In the genomic region with DNA sequence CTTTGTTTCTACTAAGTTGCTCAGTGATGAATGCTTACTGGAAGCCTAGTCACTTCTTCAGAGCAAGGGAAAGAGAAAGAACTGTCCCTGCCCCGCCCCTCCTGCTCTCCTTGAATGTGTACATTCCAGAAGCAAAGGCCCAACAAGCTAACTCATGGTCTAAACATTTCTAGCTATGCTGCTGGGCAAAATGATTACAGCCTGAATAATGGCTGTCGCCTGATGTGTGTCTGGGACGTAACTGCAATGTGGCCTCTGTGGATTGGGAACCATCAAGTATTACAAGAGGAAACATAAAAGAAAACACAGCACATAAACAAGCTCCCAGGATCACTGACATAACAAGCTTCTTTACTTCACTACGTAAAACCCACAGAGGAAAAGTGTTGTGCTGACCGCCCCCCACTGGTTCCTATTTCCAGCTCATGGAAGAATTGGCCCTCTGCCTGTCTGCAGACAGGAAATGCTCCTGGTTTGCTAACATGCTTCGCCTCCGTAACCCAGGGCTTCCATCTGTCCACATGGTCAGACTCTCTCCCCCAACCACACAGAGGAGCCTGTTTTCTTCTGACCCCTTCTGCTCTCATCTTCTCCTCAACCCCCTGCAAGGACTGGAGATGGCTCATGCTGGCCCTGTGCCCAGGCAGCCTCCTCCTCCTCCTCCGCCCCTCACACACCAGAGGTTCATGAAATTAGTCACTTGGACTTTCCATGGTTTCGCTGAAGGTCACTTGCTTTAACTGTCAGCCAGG, we compare ENCODE assay signal across 8 cellular contexts.
A peak's percentile ranks its signal among the peaks of the same experiment; 100 is the strongest.
DNase-seq lines count a peak whose midpoint lies in the region; ATAC-seq and TF ChIP-seq lines count a peak whose summit lies in the region.

No MANE protein-coding gene starts in this region.

- H3K9me3 ChIP-seq in esophagus (ENCODE audit: control insufficient read depth in 2 of 2, insufficient read depth in 1 of 2, low read depth in 1 of 2, low read length in 1 of 2) = no peaks in the 10 kb centered on the region
- H3K9me3 ChIP-seq in naive thymus-derived CD4-positive, alpha-beta T cell (ENCODE audit: control insufficient read depth in 2 of 3, low read length in 3 of 3) = no peaks in the 10 kb centered on the region

- POLR2A ChIA-PET in activated CD8-positive, alpha-beta T cell treated with anti-CD3 and anti-CD28 coated beads for 36 hours (lab: Charles Lee) = interaction anchor here (0.8 to 1.4 kb wide), 5 partner anchors 9 to 366 kb away, joined by 3 to 4 read pairs (median 3); a partner anchor contains a TSS
- POLR2A ChIA-PET in naive thymus-derived CD4-positive, alpha-beta T cell (lab: Charles Lee) = interaction anchor here (0.8 to 1.4 kb wide), 3 partner anchors 11 to 21 kb away, joined by 3 to 5 read pairs (median 4); no protein-coding TSS in a partner anchor

- CTCF ChIA-PET in activated CD8-positive, alpha-beta T cell treated with anti-CD3 and anti-CD28 coated beads for 36 hours (lab: Charles Lee) = interaction anchor here (0.7 to 1.9 kb wide), 9 partner anchors 11 to 318 kb away, joined by 3 to 5 read pairs (median 3); no protein-coding TSS in a partner anchor
- CTCF ChIA-PET in naive thymus-derived CD4-positive, alpha-beta T cell (lab: Charles Lee) = interaction anchor here (0.6 to 1.3 kb wide), 4 partner anchors 12 to 187 kb away, joined by 3 to 5 read pairs (median 4); a partner anchor contains a TSS

- no peak for TF ChIP-seq CTCF in activated CD8-positive, alpha-beta T cell treated with anti-CD3 and anti-CD28 coated beads for 36 hours (IDR thresholded peaks at IDR 0.05)

- peaks cover 3 to 6% of the 10 kb centered on the region in 2 donors for H3K4me1 ChIP-seq in esophagus (ENCODE audit: control insufficient read depth in 2 of 2, insufficient read depth in 2 of 2, low read length in 1 of 2)
- H3K4me1 ChIP-seq in naive thymus-derived CD4-positive, alpha-beta T cell (ENCODE audit: control insufficient read depth in 2 of 2, insufficient read depth in 2 of 2, low read length in 2 of 2) = peaks cover 17 to 36% of the 10 kb centered on the region in 2 donors

- H3K27me3 ChIP-seq in esophagus (ENCODE audit: control insufficient read depth in 1 of 2, insufficient read depth in 2 of 2, low read length in 2 of 2) = no peaks in the 10 kb centered on the region
- no peaks in the 10 kb centered on the region for H3K27me3 ChIP-seq in naive thymus-derived CD4-positive, alpha-beta T cell (ENCODE audit: control insufficient read depth in 2 of 2, insufficient read depth in 2 of 2, low read length in 2 of 2)

- peak; percentile 64 for ATAC-seq in GM21423 (IDR thresholded peaks at IDR 0.05; ENCODE audit: unreplicated experiment)
- ATAC-seq in activated CD8-positive, alpha-beta T cell treated with anti-CD3 and anti-CD28 coated beads for 36 hours = peak; percentile 74
- ATAC-seq in naive thymus-derived CD4-positive, alpha-beta T cell = peak; percentile 61
- ATAC-seq in stimulated activated naive CD8-positive, alpha-beta T cell treated with anti-CD3 and anti-CD28 coated beads, Interleukin-15, amount 100 ng/mL, for 72 hours = peak; percentile 87

- intact Hi-C loops in activated CD8-positive, alpha-beta T cell treated with anti-CD3 and anti-CD28 coated beads for 36 hours (cut with micrococcal nuclease) = no loop called here
- intact Hi-C loops in naive thymus-derived CD4-positive, alpha-beta T cell (cut with micrococcal nuclease) = no loop called here

- peak overlapping the region; percentile 48 for H3K4me3 Mint-ChIP-seq in activated CD8-positive, alpha-beta T cell treated with anti-CD3 and anti-CD28 coated beads for 36 hours
- peak overlapping the region in 6 of 10 donors; percentile 9 to 80 (median 40) for H3K4me3 Mint-ChIP-seq in naive thymus-derived CD4-positive, alpha-beta T cell
- H3K4me3 Mint-ChIP-seq in stimulated activated naive CD8-positive, alpha-beta T cell treated with anti-CD3 and anti-CD28 coated beads, Interleukin-15, amount 100 ng/mL, for 72 hours = peak overlapping the region; percentile 72 to 76

- H3K9me3 Mint-ChIP-seq in activated CD8-positive, alpha-beta T cell treated with anti-CD3 and anti-CD28 coated beads for 36 hours = no peaks in the 10 kb centered on the region
- H3K9me3 Mint-ChIP-seq in naive thymus-derived CD4-positive, alpha-beta T cell = no peaks in the 10 kb centered on the region
- H3K9me3 Mint-ChIP-seq in stimulated activated naive CD8-positive, alpha-beta T cell treated with anti-CD3 and anti-CD28 coated beads, Interleukin-15, amount 100 ng/mL, for 72 hours = no peaks in the 10 kb centered on the region

- H3K27me3 Mint-ChIP-seq in activated CD8-positive, alpha-beta T cell treated with anti-CD3 and anti-CD28 coated beads for 36 hours = no peaks in the 10 kb centered on the region
- H3K27me3 Mint-ChIP-seq in naive thymus-derived CD4-positive, alpha-beta T cell = no peaks in the 10 kb centered on the region
- no peaks in the 10 kb centered on the region for H3K27me3 Mint-ChIP-seq in stimulated activated naive CD8-positive, alpha-beta T cell treated with anti-CD3 and anti-CD28 coated beads, Interleukin-15, amount 100 ng/mL, for 72 hours

- peak; percentile 29 for DNase-seq in DMS 273 treated with DMSO at 0.1 percent for 48 hours (lab: John Stamatoyannopoulos, UW)
- DNase-seq in HT-29 (ENCODE audit: low spot score) = peak; percentile 64
- peak; percentile 88 for DNase-seq in activated CD8-positive, alpha-beta T cell treated with anti-CD3 and anti-CD28 coated beads for 36 hours
- DNase-seq in naive thymus-derived CD4-positive, alpha-beta T cell = peak in 2 of 9 donors; percentile 8 to 76
- peak; percentile 76 to 88 for DNase-seq in stimulated activated naive CD8-positive, alpha-beta T cell treated with anti-CD3 and anti-CD28 coated beads, Interleukin-15, amount 100 ng/mL, for 72 hours
- DNase-seq in cortex of kidney (lab: John Stamatoyannopoulos, UW) = no peak

- no peak overlapping the region for H3K4me3 ChIP-seq in esophagus (ENCODE audit: low read depth in 1 of 2, low read length in 2 of 2)
- no peak overlapping the region for H3K4me3 ChIP-seq in naive thymus-derived CD4-positive, alpha-beta T cell (ENCODE audit: low read length)

- 50 to 56% methylated on average over 9 of the region's 9 CpGs for WGBS in esophagus, 2 donors

- peaks cover 65% of the 10 kb centered on the region for H3K4me1 Mint-ChIP-seq in activated CD8-positive, alpha-beta T cell treated with anti-CD3 and anti-CD28 coated beads for 36 hours (ENCODE audit: low read depth)
- peaks cover 42 to 83% (median 73%) of the 10 kb centered on the region in 7 donors for H3K4me1 Mint-ChIP-seq in naive thymus-derived CD4-positive, alpha-beta T cell
- H3K4me1 Mint-ChIP-seq in stimulated activated naive CD8-positive, alpha-beta T cell treated with anti-CD3 and anti-CD28 coated beads, Interleukin-15, amount 100 ng/mL, for 72 hours = peaks cover 48% of the 10 kb centered on the region

- H3K36me3 ChIP-seq in esophagus (ENCODE audit: control insufficient read depth in 2 of 2, insufficient read depth in 2 of 2, low read length in 1 of 2) = no peaks in the 10 kb centered on the region
- H3K36me3 ChIP-seq in naive thymus-derived CD4-positive, alpha-beta T cell (ENCODE audit: control insufficient read depth in 2 of 3, insufficient read depth in 3 of 3, low read length in 3 of 3) = no peaks in the 10 kb centered on the region

- H3K27ac Mint-ChIP-seq in activated CD8-positive, alpha-beta T cell treated with anti-CD3 and anti-CD28 coated beads for 36 hours = peak overlapping the region; percentile 96
- peak overlapping the region; percentile 69 to 94 (median 90) for H3K27ac Mint-ChIP-seq in naive thymus-derived CD4-positive, alpha-beta T cell
- peak overlapping the region; percentile 92 to 95 for H3K27ac Mint-ChIP-seq in stimulated activated naive CD8-positive, alpha-beta T cell treated with anti-CD3 and anti-CD28 coated beads, Interleukin-15, amount 100 ng/mL, for 72 hours

- peaks cover 9% of the 10 kb centered on the region for H3K36me3 Mint-ChIP-seq in activated CD8-positive, alpha-beta T cell treated with anti-CD3 and anti-CD28 coated beads for 36 hours (ENCODE audit: low read depth)
- peaks cover 0 to 23% (median 9%) of the 10 kb centered on the region in 5 donors for H3K36me3 Mint-ChIP-seq in naive thymus-derived CD4-positive, alpha-beta T cell

- H3K27ac ChIP-seq in esophagus (ENCODE audit: low read depth in 2 of 2, low read length in 1 of 2) = peak overlapping the region; percentile 83 to 84
- no peak overlapping the region for H3K27ac ChIP-seq in naive thymus-derived CD4-positive, alpha-beta T cell (ENCODE audit: low read depth, low read length)
